In genomic region chr1:15409400-15410222, GRCh38 we compare ENCODE assay signal across 8 cellular contexts. TPM values are rescaled to one million over a fixed set of nuclear protein-coding genes. Genes with fewer than 3 reads are reported as not detected.
DNase-seq lines count a peak whose midpoint lies in the region; ATAC-seq and TF ChIP-seq lines count a peak whose summit lies in the region.

TSS of gene EFHD2 (plus strand) at chr1:15409888. CDS start at chr1:15409972, 84 bp downstream.

- H3K36me3 Mint-ChIP-seq in activated T-cell treated with anti-CD3 and anti-CD28 coated beads, Interleukin-2, amount 50 U/mL, for 24 hours (ENCODE audit: low read depth) = peaks cover 37% of the 10 kb centered on the region

- peaks cover 29% of the 10 kb centered on the region; the same call in 1 of the 2 replicates for H3K4me1 ChIP-seq in HUES6 (ENCODE audit: control insufficient read depth, insufficient read depth, low read length)
- H3K4me1 ChIP-seq in PC-9 (replicated peaks; ENCODE audit: insufficient read depth) = peaks cover 16% of the 10 kb centered on the region

- DNase-seq in COLO668 (lab: John Stamatoyannopoulos, UW; ENCODE audit: unreplicated experiment) = peak; percentile 99
- DNase-seq in PC-9 = peak; percentile 42 to 80
- peak; percentile 91 for DNase-seq in activated T-cell treated with anti-CD3 and anti-CD28 coated beads, Interleukin-2, amount 50 U/mL, for 24 hours
- peak; percentile 82 for DNase-seq in myocyte (ENCODE audit: low read depth)
- peak; percentile 84 to 87 for DNase-seq in stimulated activated CD8-positive, alpha-beta memory T cell treated with anti-CD3 and anti-CD28 coated beads, Interleukin-7, amount 100 ng/mL, for 4 hours (ENCODE audit: low read depth in 2 of 2)

- no peak within 1 kb of the TSS for H3K27ac ChIP-seq in HUES6 (ENCODE audit: low read depth, low read length)
- peak within 1 kb of the TSS; percentile 34; the same call in 1 of the 2 replicates for H3K27ac ChIP-seq in PC-9

- peak within 1 kb of the TSS; percentile 94 for H3K4me2 ChIP-seq in PC-9

- POLR2A ChIA-PET in PC-9 (lab: Charles Lee; ENCODE audit: unreplicated experiment) = interaction anchor here (0.5 to 0.7 kb wide), 2 partner anchors 59 to 86 kb away, joined by 4 read pairs; no protein-coding TSS in a partner anchor

- H3F3A ChIP-seq in PC-9 (ENCODE audit: insufficient read depth, low read depth) = peaks cover 11% of the 10 kb centered on the region; the same call in 1 of the 2 replicates

- CTCF ChIA-PET in PC-9 (lab: Charles Lee) = interaction anchor here (0.6 kb wide), 1 partner anchor 125 kb away, joined by 3 read pairs; no protein-coding TSS in a partner anchor

- ATAC-seq in GM21360 (IDR thresholded peaks at IDR 0.05; ENCODE audit: unreplicated experiment) = peak; percentile 73
- ATAC-seq in esophagus mucosa = peak; percentile 81

- H3K9me2 ChIP-seq in PC-9 (ENCODE audit: insufficient read depth) = no peaks in the 10 kb centered on the region

- TF ChIP-seq CTCF in PC-9 (conservative IDR thresholded peaks at IDR 0.05) = no peak

- peak within 1 kb of the TSS; percentile 52; the same call in 1 of the 2 replicates for H2AFZ ChIP-seq in PC-9

- no peaks in the 10 kb centered on the region for H3K9me3 ChIP-seq in HUES6 (ENCODE audit: control insufficient read depth, insufficient read depth, low read depth, low read length)
- H3K9me3 ChIP-seq in PC-9 (ENCODE audit: insufficient read depth, low read depth) = no peaks in the 10 kb centered on the region

- H3K4me1 Mint-ChIP-seq in activated T-cell treated with anti-CD3 and anti-CD28 coated beads, Interleukin-2, amount 50 U/mL, for 24 hours (ENCODE audit: low read depth) = peaks cover 41% of the 10 kb centered on the region

- BruUV-seq in PC-9 (replicated peaks; lab: Mats Ljungman, UMichigan) = no TSS peak

- no peaks in the 10 kb centered on the region for H3K36me3 ChIP-seq in HUES6 (ENCODE audit: control insufficient read depth, insufficient read depth, low read length)
- H3K36me3 ChIP-seq in PC-9 (ENCODE audit: low read depth) = no peaks in the 10 kb centered on the region

- peak within 1 kb of the TSS; percentile 70 for H3K4me3 ChIP-seq in HUES6 (ENCODE audit: low read depth, low read length)
- peak within 1 kb of the TSS; percentile 75 for H3K4me3 ChIP-seq in PC-9

- peaks cover 38% of the 10 kb centered on the region for H3K27me3 ChIP-seq in HUES6 (ENCODE audit: control insufficient read depth, insufficient read depth, low read length)
- no peaks in the 10 kb centered on the region for H3K27me3 ChIP-seq in PC-9 (ENCODE audit: insufficient read depth, low read depth)

- intact Hi-C loops in PC-9 (cut with micrococcal nuclease; ENCODE audit: unreplicated experiment) = no loop called here

- H3K4me3 Mint-ChIP-seq in activated T-cell treated with anti-CD3 and anti-CD28 coated beads, Interleukin-2, amount 50 U/mL, for 24 hours = peak within 1 kb of the TSS; percentile 90

- no peaks in the 10 kb centered on the region for H3K9me3 Mint-ChIP-seq in activated T-cell treated with anti-CD3 and anti-CD28 coated beads, Interleukin-2, amount 50 U/mL, for 24 hours

- peaks cover 6% of the 10 kb centered on the region for H4K20me1 ChIP-seq in PC-9 (ENCODE audit: insufficient read depth)

- peak within 1 kb of the TSS; percentile 57 for H3K9ac ChIP-seq in HUES6 (ENCODE audit: low read length)

- peaks cover 8% of the 10 kb centered on the region for H3K27me3 Mint-ChIP-seq in activated T-cell treated with anti-CD3 and anti-CD28 coated beads, Interleukin-2, amount 50 U/mL, for 24 hours

- peak within 1 kb of the TSS; percentile 89 for H3K27ac Mint-ChIP-seq in activated T-cell treated with anti-CD3 and anti-CD28 coated beads, Interleukin-2, amount 50 U/mL, for 24 hours

- peaks cover 46% of the 10 kb centered on the region for H3K79me2 ChIP-seq in PC-9 (ENCODE audit: low read depth)

RNA-seq across cellular contexts. Expression of gene EFHD2, which starts in this region (rescaled TPM):
- total RNA-seq in PC-9 (2021) (129 and 160 TPM in 2 replicates), esophagus mucosa (38.3 TPM), myocyte (84.4 and 207 TPM in 2 replicates)
- polyA plus RNA-seq in myocyte (2012) = 18.9 TPM
